Comparison of ENCODE assay signal across 13 cellular contexts in genomic region chr10:13704969-13705368, GRCh38.
DNase-seq lines count a peak whose midpoint lies in the region; ATAC-seq and TF ChIP-seq lines count a peak whose summit lies in the region.
"Had no signal": no experiment of that assay in that cellular context is flagged by ENCODE, and none has a peak within 500 bp of the region (broad histone marks: within the 10 kb centered on the region; RNA-seq: fewer than 3 reads in every experiment).

No MANE protein-coding gene starts in this region.

- peaks cover 4% of the 10 kb centered on the region for H3K36me3 ChIP-seq in kidney epithelial cell (ENCODE audit: control insufficient read depth, insufficient read depth, low read length)

- H3K4me3 ChIP-seq in HFF-Myc (replicated peaks; ENCODE audit: low read depth, low read length) (peak overlapping the region; percentile 90), astrocyte of the cerebellum (ENCODE audit: low read depth, low read length) (peak overlapping the region; percentile 88), kidney epithelial cell (ENCODE audit: low read depth, low read length) (peak overlapping the region; percentile 48)
- H3K4me3 ChIP-seq: SK-N-MC, vagina had no signal

- H3K4me3 Mint-ChIP-seq in type B pancreatic cell = peak overlapping the region; percentile 97
- H3K4me3 Mint-ChIP-seq: naive thymus-derived CD4-positive, alpha-beta T cell had no signal

- H3K4me1 Mint-ChIP-seq in type B pancreatic cell (ENCODE audit: unreplicated experiment) = peaks cover 85% of the 10 kb centered on the region

- H3K27me3 ChIP-seq in kidney epithelial cell (ENCODE audit: control insufficient read depth, insufficient read depth, low read length) = no peaks in the 10 kb centered on the region
- H3K27me3 ChIP-seq: vagina had no signal

- DNase-seq in HFF-Myc (ENCODE audit: extremely low read depth, low read depth) (no peak), astrocyte of the cerebellum (ENCODE audit: low read depth) (no peak), kidney epithelial cell (ENCODE audit: low read depth) (no peak), type B pancreatic cell (ENCODE audit: extremely low spot score, unreplicated experiment) (no peak), T-helper 9 cell (no peak)
- DNase-seq in activated CD4-positive, alpha-beta T cell treated with anti-CD3 and anti-CD28 coated beads for 1 hour = no peak
- DNase-seq: naive thymus-derived CD4-positive, alpha-beta T cell; NCI-H1417; NCI-H2227 treated with DMSO at 0.1 percent for 48 hours; stimulated activated CD4-positive, alpha-beta T cell treated with anti-CD3 and anti-CD28 coated beads, Interleukin-4, amount 100 ng/mL, for 1 hour had no signal

- no peak for ATAC-seq in GM21423 (IDR thresholded peaks at IDR 0.05; ENCODE audit: unreplicated experiment)
- ATAC-seq: naive thymus-derived CD4-positive, alpha-beta T cell had no signal

- TF ChIP-seq CTCF in HFF-Myc (IDR thresholded peaks at IDR 0.05; ENCODE audit: low read depth, low read length, missing control alignments) (no peak), astrocyte of the cerebellum (IDR thresholded peaks at IDR 0.05; ENCODE audit: low read depth, low read length, missing control alignments) (no peak), kidney epithelial cell (IDR thresholded peaks at IDR 0.05; ENCODE audit: insufficient read depth, low read length, poor library complexity, severe bottlenecking) (no peak), type B pancreatic cell (conservative IDR thresholded peaks at IDR 0.05) (no peak)

- no peaks in the 10 kb centered on the region for H3K27me3 Mint-ChIP-seq in type B pancreatic cell

- H3K36me3 Mint-ChIP-seq in type B pancreatic cell = peaks cover 38% of the 10 kb centered on the region

- in situ Hi-C loops in astrocyte of the cerebellum (cut with HindIII; ENCODE audit: low sequenced_read_pairs) = no loop called here

- H3K9me3 Mint-ChIP-seq in type B pancreatic cell = no peaks in the 10 kb centered on the region
- H3K9me3 Mint-ChIP-seq: naive thymus-derived CD4-positive, alpha-beta T cell had no signal

- peak overlapping the region; percentile 92 for H3K27ac Mint-ChIP-seq in type B pancreatic cell
- H3K27ac Mint-ChIP-seq: naive thymus-derived CD4-positive, alpha-beta T cell had no signal
